Comparison of ENCODE assay signal across 20 cellular contexts in genomic region chr2:61042807-61043206, GRCh38.
"Had no signal": no experiment of that assay in that cellular context is flagged by ENCODE, and none has a peak within 500 bp of the region (broad histone marks: within the 10 kb centered on the region; RNA-seq: fewer than 3 reads in every experiment).

No MANE protein-coding gene starts in this region.

- DNase-seq: central memory CD4-positive, alpha-beta T cell; effector CD4-positive, alpha-beta T cell; endodermal cell; erythroblast; glutamatergic neuron; kidney; left cardiac atrium; natural killer cell; right lobe of liver; stimulated activated CD4-positive, alpha-beta T cell treated with anti-CD3 and anti-CD28 coated beads, Interleukin-2, amount 100 ng/mL, for 24 hours; stimulated activated CD4-positive, alpha-beta T cell treated with anti-CD3 and anti-CD28 coated beads, Interleukin-4, amount 100 ng/mL, for 4 hours; stimulated activated naive B cell treated with anti-CD40 and anti-IgM and Interleukin-4, amounts not matched to agents 10 μg/mL and 1 μg/mL and 100 μg/mL, for 72 hours; stimulated activated naive CD8-positive, alpha-beta T cell treated with anti-CD3 and anti-CD28 coated beads, Interleukin-15, amount 100 ng/mL, for 72 hours; substantia nigra; trophoblast cell had no signal

- H3K4me1 Mint-ChIP-seq: neural crest cell had no signal

- H3K4me1 ChIP-seq: right lobe of liver had no signal

- H3K9me3 Mint-ChIP-seq: natural killer cell had no signal

- H3K27me3 ChIP-seq: hepatocyte, right lobe of liver had no signal

- H3K9me3 ChIP-seq: right lobe of liver had no signal

- H3K36me3 Mint-ChIP-seq: natural killer cell had no signal

- H3K27me3 Mint-ChIP-seq: stimulated activated naive B cell treated with anti-CD40 and anti-IgM and Interleukin-4, amounts not matched to agents 10 μg/mL and 1 μg/mL and 100 μg/mL, for 72 hours; stimulated activated naive CD8-positive, alpha-beta T cell treated with anti-CD3 and anti-CD28 coated beads, Interleukin-15, amount 100 ng/mL, for 72 hours had no signal

- H3K4me3 Mint-ChIP-seq: endodermal cell; natural killer cell; neural crest cell; stimulated activated naive B cell treated with anti-CD40 and anti-IgM and Interleukin-4, amounts not matched to agents 10 μg/mL and 1 μg/mL and 100 μg/mL, for 72 hours; stimulated activated naive CD8-positive, alpha-beta T cell treated with anti-CD3 and anti-CD28 coated beads, Interleukin-15, amount 100 ng/mL, for 72 hours had no signal

- H3K27ac Mint-ChIP-seq: endodermal cell; natural killer cell; stimulated activated naive B cell treated with anti-CD40 and anti-IgM and Interleukin-4, amounts not matched to agents 10 μg/mL and 1 μg/mL and 100 μg/mL, for 72 hours; stimulated activated naive CD8-positive, alpha-beta T cell treated with anti-CD3 and anti-CD28 coated beads, Interleukin-15, amount 100 ng/mL, for 72 hours had no signal

- H3K27ac ChIP-seq: hepatocyte, right lobe of liver, skin epidermis, thoracic aorta had no signal

- H3K4me3 ChIP-seq: coronary artery, hepatocyte, right lobe of liver, skin epidermis, thoracic aorta had no signal

- H3K36me3 ChIP-seq: thoracic aorta had no signal

- ATAC-seq: natural killer cell; right lobe of liver; stimulated activated naive B cell treated with anti-CD40 and anti-IgM and Interleukin-4, amounts not matched to agents 10 μg/mL and 1 μg/mL and 100 μg/mL, for 72 hours; stimulated activated naive CD8-positive, alpha-beta T cell treated with anti-CD3 and anti-CD28 coated beads, Interleukin-15, amount 100 ng/mL, for 72 hours had no signal
